ENCODE assay signal across 9 cellular contexts in genomic region chr4:76801621-76802545, GRCh38.
DNase-seq lines count a peak whose midpoint lies in the region; ATAC-seq and TF ChIP-seq lines count a peak whose summit lies in the region.
"Had no signal": no experiment of that assay in that cellular context is flagged by ENCODE, and none has a peak within 500 bp of the region (broad histone marks: within the 10 kb centered on the region; RNA-seq: fewer than 3 reads in every experiment).

No MANE protein-coding gene starts in this region.

- H3K56ac ChIP-seq in mesendoderm (ENCODE audit: low read length): peak overlapping the region; percentile 94

- peak; percentile 77 for ATAC-seq in WTC11
- no peak for ATAC-seq in HG02885 (IDR thresholded peaks at IDR 0.05; ENCODE audit: poor library complexity, unreplicated experiment)

- H3K4me1 ChIP-seq in mesendoderm (ENCODE audit: control insufficient read depth, low read depth, low read length): peaks cover 14% of the 10 kb centered on the region
- H3K4me1 ChIP-seq in tibial artery: peaks cover 0 to 3% (median 0%) of the 10 kb centered on the region in 4 donors

- CTCF ChIA-PET in WTC11 (lab: Charles Lee): interaction anchor here (0.6 to 1.8 kb wide), 18 partner anchors 9 to 424 kb away, joined by 3 to 8 read pairs (median 4); partner anchors contain the start of gene CCDC158

- peak overlapping the region; percentile 75 for H3K4me3 Mint-ChIP-seq in WTC11

- peak overlapping the region; percentile 86 for H3K18ac ChIP-seq in mesendoderm (ENCODE audit: low read length)

- WGBS in mesendoderm (ENCODE audit: extremely low coverage, insufficient coverage, low lambda C conversion rate): no CpG with 5 or more reads among the region's 50 CpGs

- H3K79me1 ChIP-seq in mesendoderm (ENCODE audit: low read length): no peaks in the 10 kb centered on the region

- peaks cover 31% of the 10 kb centered on the region for H3K4me1 Mint-ChIP-seq in WTC11

- H3K36me3 ChIP-seq in mesendoderm (ENCODE audit: control insufficient read depth, insufficient read depth, low read length) (no peaks in the 10 kb centered on the region), tibial artery (no peaks in the 10 kb centered on the region)

- H4K5ac ChIP-seq in mesendoderm (ENCODE audit: low read length): no peak overlapping the region

- H2AK5ac ChIP-seq in mesendoderm (ENCODE audit: low read length): no peak overlapping the region

- peak; percentile 56 for DNase-seq in WTC11 (ENCODE audit: low spot score)
- peak; percentile 61 for DNase-seq in fibroblast of villous mesenchyme (ENCODE audit: low read depth)
- DNase-seq in mesendoderm: peak; percentile 90
- no peak for DNase-seq in tibial artery
- DNase-seq in NCI-H774 (lab: John Stamatoyannopoulos, UW): no peak
- DNase-seq in activated CD4-positive, CD25-positive, alpha-beta regulatory T cell (lab: John Stamatoyannopoulos, UW): no peak
- DNase-seq in NCI-H2081 (lab: John Stamatoyannopoulos, UW): no peak
- DNase-seq: DMS53 had no signal

- no peaks in the 10 kb centered on the region for H3K79me2 ChIP-seq in mesendoderm (ENCODE audit: control insufficient read depth, insufficient read depth, low read length)

- H2BK15ac ChIP-seq in mesendoderm (replicated peaks; ENCODE audit: low read depth): no peak overlapping the region

- peak overlapping the region; percentile 89 for H2BK120ac ChIP-seq in mesendoderm (ENCODE audit: low read depth, low read length)

- peaks cover 21% of the 10 kb centered on the region for H3K27me3 Mint-ChIP-seq in WTC11 (ENCODE audit: low read depth)

- POLR2A ChIA-PET in WTC11 (lab: Charles Lee): interaction anchor here (0.6 to 1.3 kb wide), 4 partner anchors 95 to 1258 kb away, joined by 3 to 6 read pairs (median 4); partner anchors contain the start of gene SEPTIN11

- H3K27ac Mint-ChIP-seq in WTC11: no peak overlapping the region

- H3K27ac ChIP-seq in mesendoderm (ENCODE audit: low read depth, low read length) (peak overlapping the region; percentile 82), tibial artery (peak overlapping the region in 1 of 2 donors; percentile 51)

- peak overlapping the region; percentile 37 for H3K4me2 ChIP-seq in mesendoderm (ENCODE audit: low read length)

- intact Hi-C loops in tibial artery (cut with DNase I; ENCODE audit: low total_unique reads): no loop called here

- peaks cover 4% of the 10 kb centered on the region for H3K36me3 Mint-ChIP-seq in WTC11

- H3K9me3 ChIP-seq in tibial artery: peaks cover 0 to 2% (median 0%) of the 10 kb centered on the region in 3 donors

- H3K4me3 ChIP-seq in fibroblast of villous mesenchyme (ENCODE audit: low read depth, low read length): peak overlapping the region; percentile 36
- H3K4me3 ChIP-seq in mesendoderm (ENCODE audit: low read length): no peak overlapping the region
- H3K4me3 ChIP-seq in tibial artery: peak overlapping the region; percentile 25 to 29

- H3K9ac ChIP-seq in mesendoderm (ENCODE audit: low read length): peak overlapping the region; percentile 55

- H2BK5ac ChIP-seq in mesendoderm (ENCODE audit: low read length): peak overlapping the region; percentile 75

- H4K8ac ChIP-seq in mesendoderm (ENCODE audit: low read depth, low read length): no peak overlapping the region

- H3K23ac ChIP-seq in mesendoderm (ENCODE audit: low read length): peak overlapping the region; percentile 86

- peak overlapping the region; percentile 81 for H3K4ac ChIP-seq in mesendoderm (ENCODE audit: low read depth, low read length)

- H3K27me3 ChIP-seq in mesendoderm (ENCODE audit: insufficient read depth, low read length, poor library complexity) (no peaks in the 10 kb centered on the region), tibial artery (no peaks in the 10 kb centered on the region)

- TF ChIP-seq CTCF in WTC11 (IDR thresholded peaks at IDR 0.05): no peak
- no peak for TF ChIP-seq CTCF in fibroblast of villous mesenchyme (IDR thresholded peaks at IDR 0.05; ENCODE audit: insufficient read depth, low read depth, low read length)
- TF ChIP-seq CTCF in tibial artery (IDR thresholded peaks at IDR 0.05): no peak

- peaks cover 8% of the 10 kb centered on the region for H3K9me3 Mint-ChIP-seq in WTC11

TF ChIP-seq in WTC11, 78 proteins besides CTCF, POLR2A, EP300 and RAD21 (continues in another document):
- TF ChIP-seq MAX (CRISPR knock-in tag; IDR thresholded peaks at IDR 0.05): 0 out of 2 replicates have a peak, but pooled peaks have one; percentile 7
- TF ChIP-seq OVOL2 (CRISPR knock-in tag; IDR thresholded peaks at IDR 0.05; ENCODE audit: borderline replicate concordance): no peak
- peak; percentile 49; the same call in 1 of the 2 replicates for TF ChIP-seq ETV6 (CRISPR knock-in tag; IDR thresholded peaks at IDR 0.05)
- TF ChIP-seq ZNF281 (CRISPR knock-in tag; IDR thresholded peaks at IDR 0.05): no peak
- TF ChIP-seq ATF1 (CRISPR knock-in tag; IDR thresholded peaks at IDR 0.05): no peak
- TF ChIP-seq, protein P1, sequence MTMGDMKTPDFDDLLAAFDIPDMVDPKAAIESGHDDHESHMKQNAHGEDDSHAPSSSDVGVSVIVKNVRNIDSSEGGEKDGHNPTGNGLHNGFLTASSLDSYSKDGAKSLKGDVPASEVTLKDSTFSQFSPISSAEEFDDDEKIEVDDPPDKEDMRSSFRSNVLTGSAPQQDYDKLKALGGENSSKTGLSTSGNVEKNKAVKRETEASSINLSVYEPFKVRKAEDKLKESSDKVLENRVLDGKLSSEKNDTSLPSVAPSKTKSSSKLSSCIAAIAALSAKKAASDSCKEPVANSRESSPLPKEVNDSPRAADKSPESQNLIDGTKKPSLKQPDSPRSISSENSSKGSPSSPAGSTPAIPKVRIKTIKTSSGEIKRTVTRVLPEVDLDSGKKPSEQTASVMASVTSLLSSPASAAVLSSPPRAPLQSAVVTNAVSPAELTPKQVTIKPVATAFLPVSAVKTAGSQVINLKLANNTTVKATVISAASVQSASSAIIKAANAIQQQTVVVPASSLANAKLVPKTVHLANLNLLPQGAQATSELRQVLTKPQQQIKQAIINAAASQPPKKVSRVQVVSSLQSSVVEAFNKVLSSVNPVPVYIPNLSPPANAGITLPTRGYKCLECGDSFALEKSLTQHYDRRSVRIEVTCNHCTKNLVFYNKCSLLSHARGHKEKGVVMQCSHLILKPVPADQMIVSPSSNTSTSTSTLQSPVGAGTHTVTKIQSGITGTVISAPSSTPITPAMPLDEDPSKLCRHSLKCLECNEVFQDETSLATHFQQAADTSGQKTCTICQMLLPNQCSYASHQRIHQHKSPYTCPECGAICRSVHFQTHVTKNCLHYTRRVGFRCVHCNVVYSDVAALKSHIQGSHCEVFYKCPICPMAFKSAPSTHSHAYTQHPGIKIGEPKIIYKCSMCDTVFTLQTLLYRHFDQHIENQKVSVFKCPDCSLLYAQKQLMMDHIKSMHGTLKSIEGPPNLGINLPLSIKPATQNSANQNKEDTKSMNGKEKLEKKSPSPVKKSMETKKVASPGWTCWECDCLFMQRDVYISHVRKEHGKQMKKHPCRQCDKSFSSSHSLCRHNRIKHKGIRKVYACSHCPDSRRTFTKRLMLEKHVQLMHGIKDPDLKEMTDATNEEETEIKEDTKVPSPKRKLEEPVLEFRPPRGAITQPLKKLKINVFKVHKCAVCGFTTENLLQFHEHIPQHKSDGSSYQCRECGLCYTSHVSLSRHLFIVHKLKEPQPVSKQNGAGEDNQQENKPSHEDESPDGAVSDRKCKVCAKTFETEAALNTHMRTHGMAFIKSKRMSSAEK (CRISPR knock-in tag; IDR thresholded peaks at IDR 0.05; ENCODE audit: borderline replicate concordance): no peak
- TF ChIP-seq, protein P2, sequence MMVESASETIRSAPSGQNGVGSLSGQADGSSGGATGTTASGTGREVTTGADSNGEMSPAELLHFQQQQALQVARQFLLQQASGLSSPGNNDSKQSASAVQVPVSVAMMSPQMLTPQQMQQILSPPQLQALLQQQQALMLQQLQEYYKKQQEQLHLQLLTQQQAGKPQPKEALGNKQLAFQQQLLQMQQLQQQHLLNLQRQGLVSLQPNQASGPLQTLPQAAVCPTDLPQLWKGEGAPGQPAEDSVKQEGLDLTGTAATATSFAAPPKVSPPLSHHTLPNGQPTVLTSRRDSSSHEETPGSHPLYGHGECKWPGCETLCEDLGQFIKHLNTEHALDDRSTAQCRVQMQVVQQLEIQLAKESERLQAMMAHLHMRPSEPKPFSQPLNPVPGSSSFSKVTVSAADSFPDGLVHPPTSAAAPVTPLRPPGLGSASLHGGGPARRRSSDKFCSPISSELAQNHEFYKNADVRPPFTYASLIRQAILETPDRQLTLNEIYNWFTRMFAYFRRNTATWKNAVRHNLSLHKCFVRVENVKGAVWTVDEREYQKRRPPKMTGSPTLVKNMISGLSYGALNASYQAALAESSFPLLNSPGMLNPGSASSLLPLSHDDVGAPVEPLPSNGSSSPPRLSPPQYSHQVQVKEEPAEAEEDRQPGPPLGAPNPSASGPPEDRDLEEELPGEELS (CRISPR knock-in tag; IDR thresholded peaks at IDR 0.05): 0 out of 2 replicates have a peak, but pooled peaks have one; percentile 27
- no peak for TF ChIP-seq SOX15 (CRISPR knock-in tag; IDR thresholded peaks at IDR 0.05)
- no peak for TF ChIP-seq TCF7 (CRISPR knock-in tag; IDR thresholded peaks at IDR 0.05; ENCODE audit: low read depth)

Comparison
In these comparisons a context has a peak if more than half of its experiments do, and no peak if none do; other contexts are left out.
1. DNase-seq: peak in WTC11 (single experiment), fibroblast of villous mesenchyme (single experiment) and mesendoderm (single experiment); none in tibial artery (0 of 2), NCI-H774 (single experiment), activated CD4-positive, CD25-positive, alpha-beta regulatory T cell (0 of 4) and NCI-H2081 (0 of 2).